ENCODE assay signal across 17 cellular contexts in the genomic region with DNA sequence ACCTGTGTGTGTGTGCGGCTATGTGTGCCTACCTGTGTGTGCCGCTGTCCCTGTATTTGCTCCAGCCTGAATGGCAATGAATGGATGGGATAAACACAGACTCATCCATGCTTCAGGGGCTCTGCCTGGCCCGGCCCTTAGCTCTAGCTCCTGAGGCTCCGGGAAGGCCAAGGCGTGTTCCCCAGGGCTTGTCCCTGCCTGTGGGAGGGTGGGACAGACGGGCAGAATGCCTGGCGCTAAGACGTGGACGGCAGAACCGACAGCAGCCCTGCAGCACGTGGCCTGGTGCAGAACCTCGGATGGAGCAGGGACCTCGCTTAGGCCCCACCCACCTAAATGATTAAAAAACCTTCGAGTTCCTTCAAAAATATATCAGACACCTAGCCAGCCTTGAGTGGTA. TPM values are rescaled to one million over a fixed set of nuclear protein-coding genes. Genes with fewer than 3 reads are reported as not detected.
DNase-seq lines count a peak whose midpoint lies in the region; ATAC-seq, FAIRE-seq and TF ChIP-seq lines count a peak whose summit lies in the region.
"Had no signal": no experiment of that assay in that cellular context is flagged by ENCODE, and none has a peak within 500 bp of the region (broad histone marks: within the 10 kb centered on the region; RNA-seq: fewer than 3 reads in every experiment).

No MANE protein-coding gene starts in this region.

- no peaks in the 10 kb centered on the region for H3K36me3 ChIP-seq in H1 (ENCODE audit: control insufficient read depth in 2 of 4, insufficient read depth in 4 of 4, low read length in 3 of 4)
- H3K36me3 ChIP-seq in naive thymus-derived CD4-positive, alpha-beta T cell (ENCODE audit: control insufficient read depth in 2 of 3, insufficient read depth in 3 of 3, low read length in 3 of 3): peaks cover 12 to 85% (median 39%) of the 10 kb centered on the region in 3 experiments
- no peaks in the 10 kb centered on the region for H3K36me3 ChIP-seq in esophagus squamous epithelium
- H3K36me3 ChIP-seq: prostate gland, transverse colon had no signal

- no peak overlapping the region for H4K8ac ChIP-seq in H1 (ENCODE audit: extremely low read depth, insufficient read depth, low read length)

- peaks cover 0 to 9% of the 10 kb centered on the region in 2 experiments for H4K20me1 ChIP-seq in H1 (replicated peaks in 1 of 2; ENCODE audit: control insufficient read depth in 1 of 2, insufficient read depth in 2 of 2, low read length in 2 of 2)

- H3K9ac ChIP-seq in H1 (replicated peaks in 1 of 4; ENCODE audit: extremely low read depth in 1 of 4, low read depth in 3 of 4, low read length in 3 of 4): no peak overlapping the region

- no peak for FAIRE-seq in H1 (lab: Jason Lieb, UNC)
- FAIRE-seq: HepG2 had no signal

- H3K4me3 ChIP-seq in H1 (ENCODE audit: extremely low read depth in 1 of 4, insufficient read depth in 2 of 4, low read depth in 3 of 4, low read length in 4 of 4) (no peak overlapping the region), esophagus squamous epithelium (no peak overlapping the region)
- H3K4me3 ChIP-seq in naive thymus-derived CD4-positive, alpha-beta T cell (ENCODE audit: low read length): no peak overlapping the region
- H3K4me3 ChIP-seq: gastrocnemius medialis, prostate gland, SK-N-MC, transverse colon had no signal

- H2BK15ac ChIP-seq in H1 (ENCODE audit: low read length): peak overlapping the region; percentile 37; the same call in 1 of the 2 replicates

- peaks cover 11% of the 10 kb centered on the region for H3K79me1 ChIP-seq in H1 (ENCODE audit: low read depth, low read length)

- no peak overlapping the region for H3K56ac ChIP-seq in H1 (replicated peaks; ENCODE audit: insufficient read length, low read depth, low read length)

- TF ChIP-seq CTCF in H1 (IDR thresholded peaks at IDR 0.05; ENCODE audit: control extremely low read depth in 1 of 3, insufficient read depth in 1 of 3, low read depth in 1 of 3, low read length in 3 of 3) (no peak), type B pancreatic cell (conservative IDR thresholded peaks at IDR 0.05) (no peak), esophagus squamous epithelium (IDR thresholded peaks at IDR 0.05) (no peak)

- H3K4ac ChIP-seq in H1 (replicated peaks; ENCODE audit: insufficient read length, low read depth, low read length): no peak overlapping the region

- H2AK5ac ChIP-seq in H1 (ENCODE audit: low read depth, low read length): no peak overlapping the region

- no peak for TF ChIP-seq EP300 in H1 (IDR thresholded peaks at IDR 0.05; ENCODE audit: borderline replicate concordance in 1 of 2, low read depth in 2 of 2, low read length in 2 of 2)

- H2BK12ac ChIP-seq in H1 (ENCODE audit: low read depth, low read length): no peak overlapping the region

- H2BK20ac ChIP-seq in H1 (ENCODE audit: low read length): no peak overlapping the region

- no peak for TF ChIP-seq POLR2A in H1 (IDR thresholded peaks at IDR 0.05; ENCODE audit: control extremely low read depth in 1 of 2, low read depth in 2 of 2, low read length in 2 of 2)
- TF ChIP-seq POLR2A in esophagus squamous epithelium (IDR thresholded peaks at IDR 0.05): no peak

- H3K14ac ChIP-seq in H1 (ENCODE audit: insufficient read length): no peak overlapping the region

- H3K4me1 ChIP-seq in H1 (replicated peaks in 1 of 4; ENCODE audit: control insufficient read depth in 3 of 4, insufficient read depth in 4 of 4, low read length in 3 of 4) (peaks cover 0 to 9% (median 5%) of the 10 kb centered on the region in 4 experiments; a peak in 6 of 7 replicates), esophagus squamous epithelium (peaks cover 9 to 56% (median 28%) of the 10 kb centered on the region in 3 donors)
- peaks cover 6 to 9% of the 10 kb centered on the region in 2 donors for H3K4me1 ChIP-seq in naive thymus-derived CD4-positive, alpha-beta T cell (ENCODE audit: control insufficient read depth in 2 of 2, insufficient read depth in 2 of 2, low read length in 2 of 2)

- H3K27me3 ChIP-seq in H1 (replicated peaks in 1 of 4; ENCODE audit: control insufficient read depth in 3 of 4, extremely low read depth in 1 of 4, insufficient read depth in 3 of 4, low read length in 3 of 4) (no peaks in the 10 kb centered on the region), esophagus squamous epithelium (peaks cover 0 to 11% (median 0%) of the 10 kb centered on the region in 4 donors)
- H3K27me3 ChIP-seq in naive thymus-derived CD4-positive, alpha-beta T cell (ENCODE audit: control insufficient read depth in 2 of 2, insufficient read depth in 2 of 2, low read length in 2 of 2): no peaks in the 10 kb centered on the region
- H3K27me3 ChIP-seq: gastrocnemius medialis, transverse colon had no signal

- DNase-seq in left cardiac atrium: peak; percentile 36
- no peak for DNase-seq in Right ventricle myocardium superior
- DNase-seq in H1 (ENCODE audit: low read depth in 1 of 2, low spot score in 2 of 2): no peak
- no peak for DNase-seq in naive thymus-derived CD4-positive, alpha-beta T cell
- no peak for DNase-seq in type B pancreatic cell (ENCODE audit: extremely low spot score, unreplicated experiment)
- DNase-seq in stimulated activated CD4-positive, alpha-beta T cell treated with anti-CD3 and anti-CD28 coated beads, Interleukin-1b, Interleukin-23, amount 100 ng/mL, for 48 hours: no peak
- DNase-seq in esophagus squamous epithelium (lab: John Stamatoyannopoulos, UW): no peak
- DNase-seq: amygdala, gastrocnemius medialis, NCI-H1436, NCI-H774, T-helper 9 cell, transverse colon had no signal

- WGBS in H1 (ENCODE audit: extremely low coverage in 1 of 2, insufficient coverage in 1 of 2, insufficient read length in 1 of 2, insufficient replicate concordance in 2 of 2, low coverage in 1 of 2, low lambda C conversion rate in 2 of 2, missing lambda C conversion rate in 1 of 2), 2 experiments: 84% methylated on average over 14 of the region's 14 CpGs; no CpG with 5 or more reads in 1 of the 2 experiments
- 42 to 53% methylated on average over 2 to 4 of the region's 14 CpGs for WGBS in esophagus squamous epithelium, 2 donors

- no peak for TF ChIP-seq RAD21 in H1 (IDR thresholded peaks at IDR 0.05 in 1 of 2, conservative IDR thresholded peaks at IDR 0.05 in 1 of 2; ENCODE audit: low read depth in 2 of 2, low read length in 2 of 2)

- H3K79me2 ChIP-seq in H1 (ENCODE audit: control insufficient read depth in 1 of 2, insufficient read depth in 2 of 2, low read length in 2 of 2): peaks cover 0 to 3% of the 10 kb centered on the region in 2 experiments; a peak in 1 of 4 replicates

- H3K27ac Mint-ChIP-seq in naive thymus-derived CD4-positive, alpha-beta T cell: peak overlapping the region in 7 of 9 donors; percentile 13 to 87 (median 43)
- H3K27ac Mint-ChIP-seq in type B pancreatic cell: peak overlapping the region; percentile 78

- peak overlapping the region; percentile 12; the same call in 1 of the 2 replicates for H2BK5ac ChIP-seq in H1 (ENCODE audit: low read depth, low read length)

- intact Hi-C loops in left cardiac atrium (cut with DNase I) (no loop called here), Right ventricle myocardium superior (cut with DNase I) (no loop called here), esophagus squamous epithelium (cut with DNase I) (no loop called here)
- intact Hi-C loops in naive thymus-derived CD4-positive, alpha-beta T cell (cut with micrococcal nuclease): no loop called here

- no peak overlapping the region for H2AFZ ChIP-seq in H1 (ENCODE audit: low read length)

- no peak overlapping the region for H3K23ac ChIP-seq in H1 (ENCODE audit: insufficient read length)

- H3K36me3 Mint-ChIP-seq in naive thymus-derived CD4-positive, alpha-beta T cell: peaks cover 6 to 30% (median 15%) of the 10 kb centered on the region in 5 donors
- no peaks in the 10 kb centered on the region for H3K36me3 Mint-ChIP-seq in type B pancreatic cell

- H2BK120ac ChIP-seq in H1 (replicated peaks; ENCODE audit: low read depth, low read length): no peak overlapping the region

- CTCF ChIA-PET in H1 (lab: Charles Lee; ENCODE audit: partially characterized antibody): interaction anchor here (1.9 to 2.6 kb wide), 2 partner anchors 11 to 15 kb away, joined by 9 to 10 read pairs; no protein-coding TSS in a partner anchor
- CTCF ChIA-PET in naive thymus-derived CD4-positive, alpha-beta T cell (lab: Charles Lee): no interaction called here

- H3K23me2 ChIP-seq in H1 (ENCODE audit: low read depth, low read length): no peaks in the 10 kb centered on the region; the same call in 1 of the 2 replicates

- POLR2A ChIA-PET in H1 (lab: Charles Lee; ENCODE audit: partially characterized antibody): no interaction called here
- POLR2A ChIA-PET in naive thymus-derived CD4-positive, alpha-beta T cell (lab: Charles Lee): no interaction called here

- peaks cover 6 to 40% (median 29%) of the 10 kb centered on the region in 7 donors for H3K4me1 Mint-ChIP-seq in naive thymus-derived CD4-positive, alpha-beta T cell
- peaks cover 36% of the 10 kb centered on the region for H3K4me1 Mint-ChIP-seq in type B pancreatic cell (ENCODE audit: unreplicated experiment)

- H3K9me3 ChIP-seq in H1 (ENCODE audit: insufficient read depth in 2 of 2, low read depth in 1 of 2, low read length in 1 of 2): peaks cover 0 to 5% of the 10 kb centered on the region in 2 experiments; a peak in 1 of 4 replicates
- no peaks in the 10 kb centered on the region for H3K9me3 ChIP-seq in naive thymus-derived CD4-positive, alpha-beta T cell (ENCODE audit: control insufficient read depth in 2 of 3, low read length in 3 of 3)
- H3K9me3 ChIP-seq in esophagus squamous epithelium: no peaks in the 10 kb centered on the region
- H3K9me3 ChIP-seq: gastrocnemius medialis, prostate gland, transverse colon had no signal

- H3K27me3 Mint-ChIP-seq in naive thymus-derived CD4-positive, alpha-beta T cell: no peaks in the 10 kb centered on the region
- no peaks in the 10 kb centered on the region for H3K27me3 Mint-ChIP-seq in type B pancreatic cell

- peak; percentile 5 to 27 for ATAC-seq in left cardiac atrium
- ATAC-seq in Right ventricle myocardium superior (ENCODE audit: poor library complexity): no peak
- peak; percentile 11 for ATAC-seq in naive thymus-derived CD4-positive, alpha-beta T cell
- no peak for ATAC-seq in HG03045 (IDR thresholded peaks at IDR 0.05; ENCODE audit: unreplicated experiment)
- ATAC-seq: gastrocnemius medialis, HepG2 had no signal

- H3K27ac ChIP-seq in H1 (ENCODE audit: low read depth, low read length): no peak overlapping the region
- no peak overlapping the region for H3K27ac ChIP-seq in naive thymus-derived CD4-positive, alpha-beta T cell (ENCODE audit: low read depth, low read length)
- H3K27ac ChIP-seq in esophagus squamous epithelium: no peak overlapping the region
- H3K27ac ChIP-seq: gastrocnemius medialis, prostate gland, SK-N-MC had no signal

- no peak overlapping the region for H4K91ac ChIP-seq in H1 (replicated peaks; ENCODE audit: insufficient read length, low read length)

- no peak overlapping the region for H3K18ac ChIP-seq in H1 (ENCODE audit: extremely low read depth, low read length)

- H3K4me2 ChIP-seq in H1 (ENCODE audit: insufficient read depth in 1 of 2, low read depth in 2 of 2, low read length in 2 of 2): no peak overlapping the region

- peak overlapping the region in 1 of 10 donors; percentile 36 for H3K4me3 Mint-ChIP-seq in naive thymus-derived CD4-positive, alpha-beta T cell
- H3K4me3 Mint-ChIP-seq in type B pancreatic cell: no peak overlapping the region

- H3K9me3 Mint-ChIP-seq in naive thymus-derived CD4-positive, alpha-beta T cell: peaks cover 0 to 10% (median 0%) of the 10 kb centered on the region in 11 donors
- H3K9me3 Mint-ChIP-seq in type B pancreatic cell: no peaks in the 10 kb centered on the region

- H4K5ac ChIP-seq in H1 (ENCODE audit: insufficient read length, low read depth, low read length): no peak overlapping the region

RNA-seq across cellular contexts. Expression of a gene that starts 57.8 kb away (rescaled TPM):
- 1 to 10 TPM in 1 of 2 donors, under 1 TPM in 1; 0.65 to 1.4 TPM for total RNA-seq in left cardiac atrium
- total RNA-seq in Right ventricle myocardium superior: 0.32 TPM
- 0.21 and 0.28 TPM in 2 replicates for total RNA-seq in H1 (2021; fragmentation: NEBNext Ultra II Directional; extraction: Animal tissue kit (Norgen Biotek cat#: 25700))
- polyA plus RNA-seq in H1 (2011; rRNA removed): 0.23 and 0.60 TPM in 2 replicates
- polyA plus RNA-seq in H1 (2011; cell fraction: cytosol; rRNA removed): 0.21 TPM
- polyA plus RNA-seq in H1 (2011; cell fraction: nucleus; rRNA removed): 1.2 TPM
- polyA plus RNA-seq in H1 (2012, experiment 1 of 2): 0.09 to 0.21 TPM (median 0.11 TPM) in 3 of 4 replicates, not detected in the other
- 0.04 TPM for polyA plus RNA-seq in H1 (2012, experiment 2 of 2)
- 0.06 TPM for polyA plus RNA-seq in H1 (2013, experiment 1 of 2)
- 0.04 TPM for polyA plus RNA-seq in H1 (2013, experiment 2 of 2)
- 0.46 and 0.69 TPM in 2 replicates for polyA minus RNA-seq in H1 (2011; rRNA and poly(A)+ RNA removed)
- 0.29 TPM for polyA minus RNA-seq in H1 (2011; cell fraction: cytosol; rRNA and poly(A)+ RNA removed)
- polyA minus RNA-seq in H1 (2011; cell fraction: nucleus; rRNA and poly(A)+ RNA removed): 0.80 TPM
- total RNA-seq in naive thymus-derived CD4-positive, alpha-beta T cell: 10 to 100 TPM in 4 of 5 experiments, 1 to 10 TPM in 1; 8.0 to 27.0 (median 19.1) TPM
- polyA plus RNA-seq in naive thymus-derived CD4-positive, alpha-beta T cell: 1 to 10 TPM; 1.3 to 1.4 TPM
- 0.29 TPM in 1 of 2 replicates, not detected in the other for total RNA-seq in type B pancreatic cell (ENCODE audit: low replicate concordance)
- total RNA-seq in esophagus squamous epithelium: not detected
- total RNA-seq: HepG2 had no signal

Comparison
In these comparisons a context has a peak if more than half of its experiments do, and no peak if none do; other contexts are left out.
1. ATAC-seq: peak in left cardiac atrium (2 of 2) and naive thymus-derived CD4-positive, alpha-beta T cell (single experiment); none in Right ventricle myocardium superior (single experiment) and HG03045 (single experiment).